In genomic region chr3:186783070-186783730, GRCh38 we compare ENCODE assay signal across 8 cellular contexts. TPM values are rescaled to one million over a fixed set of nuclear protein-coding genes. Genes with fewer than 3 reads are reported as not detected.
DNase-seq lines count a peak whose midpoint lies in the region; ATAC-seq and TF ChIP-seq lines count a peak whose summit lies in the region.

Gene EIF4A2 (plus strand): TSS chr3:186783577. CDS start chr3:186783611, 34 bp downstream.

- peaks cover 46% of the 10 kb centered on the region for H3K36me3 Mint-ChIP-seq in T-helper 2 cell treated with Interferon-gamma antibody and Interleukin-4, amounts not matched to agents 5 μg/mL and 100 μg/mL, for 36 hours (ENCODE audit: low read depth)

- peak within 1 kb of the TSS; percentile 99 for H3K27ac Mint-ChIP-seq in T-helper 2 cell treated with Interferon-gamma antibody and Interleukin-4, amounts not matched to agents 5 μg/mL and 100 μg/mL, for 36 hours

- DNase-seq in NCI-H2029 (lab: John Stamatoyannopoulos, UW) (peak; percentile 88), anterior cingulate cortex (lab: John Stamatoyannopoulos, UW) (peak; percentile 58 to 91 (median 82)), left ventricle myocardium superior (peak; percentile 93), psoas muscle (peak; percentile 93 to 94), ureter (ENCODE audit: low spot score) (peak; percentile 93)
- DNase-seq in T-helper 2 cell treated with Interferon-gamma antibody and Interleukin-4, amounts not matched to agents 5 μg/mL and 100 μg/mL, for 36 hours (ENCODE audit: low spot score), result peak; percentile 91

- no peaks in the 10 kb centered on the region for H3K9me3 ChIP-seq in psoas muscle

- peak within 1 kb of the TSS; percentile 98 for H3K27ac ChIP-seq in psoas muscle

- no peaks in the 10 kb centered on the region for H3K27me3 ChIP-seq in psoas muscle (ENCODE audit: insufficient read depth in 3 of 3, low read length in 2 of 3)

- peak within 1 kb of the TSS; percentile 98 for H3K4me3 Mint-ChIP-seq in T-helper 2 cell treated with Interferon-gamma antibody and Interleukin-4, amounts not matched to agents 5 μg/mL and 100 μg/mL, for 36 hours

- H3K27me3 Mint-ChIP-seq in T-helper 2 cell treated with Interferon-gamma antibody and Interleukin-4, amounts not matched to agents 5 μg/mL and 100 μg/mL, for 36 hours (ENCODE audit: low read depth), result no peaks in the 10 kb centered on the region

- intact Hi-C loops in left ventricle myocardium superior (cut with micrococcal nuclease), result no loop called here
- intact Hi-C loops in psoas muscle (cut with DNase I), result loop anchor here in 1 of 2 donors (5.0 kb wide), 2 partner anchors 211 to 846 kb away; partner anchors contain the start of genes DNAJB11 and TRA2B

- H3K4me1 Mint-ChIP-seq in T-helper 2 cell treated with Interferon-gamma antibody and Interleukin-4, amounts not matched to agents 5 μg/mL and 100 μg/mL, for 36 hours (ENCODE audit: low read depth), result peaks cover 30% of the 10 kb centered on the region

- H3K4me3 ChIP-seq in psoas muscle, result peak within 1 kb of the TSS; percentile 93

- peaks cover 22 to 42% of the 10 kb centered on the region in 2 donors for H3K36me3 ChIP-seq in psoas muscle (ENCODE audit: insufficient read depth in 1 of 2, low read depth in 1 of 2)

- WGBS in psoas muscle, 3 donors, result 0% methylated on average over 59 of the region's 59 CpGs

- H3K9me3 Mint-ChIP-seq in T-helper 2 cell treated with Interferon-gamma antibody and Interleukin-4, amounts not matched to agents 5 μg/mL and 100 μg/mL, for 36 hours, result no peaks in the 10 kb centered on the region

- ATAC-seq in GM18502 (IDR thresholded peaks at IDR 0.05; ENCODE audit: poor library complexity, unreplicated experiment) (peak; percentile 69), HG02970 (IDR thresholded peaks at IDR 0.05; ENCODE audit: low FRiP score, unreplicated experiment) (peak; percentile 74), left ventricle myocardium superior (peak; percentile 88), psoas muscle (peak; percentile 87 to 90 (median 88))

- TF ChIP-seq CTCF in psoas muscle (IDR thresholded peaks at IDR 0.05), result no peak

- H3K4me1 ChIP-seq in psoas muscle, result peaks cover 38% of the 10 kb centered on the region

RNA-seq across cellular contexts. Expression of gene EIF4A2, which starts in this region (rescaled TPM):
- total RNA-seq in left ventricle myocardium superior (455 TPM), psoas muscle (100 to 1,000 TPM; 541 to 778 (median 587) TPM), ureter (343 TPM)
- polyA plus RNA-seq in psoas muscle, result 100 to 1,000 TPM; 397 to 570 (median 513) TPM

Comparison
In these comparisons a context has a peak if more than half of its experiments do, and no peak if none do; other contexts are left out.
1. Peak in every context shown above with its lines: DNase-seq, ATAC-seq, H3K4me3 ChIP-seq and H3K27ac ChIP-seq.